36 cellular contexts compared by ENCODE assay signal in genomic region chr3:52743721-52744120, GRCh38. TPM values are rescaled to one million over a fixed set of nuclear protein-coding genes. Genes with fewer than 3 reads are reported as not detected.
"Had no signal": no experiment of that assay in that cellular context is flagged by ENCODE, and none has a peak within 500 bp of the region (broad histone marks: within the 10 kb centered on the region; RNA-seq: fewer than 3 reads in every experiment).

No MANE protein-coding gene starts in this region.

- H3K4me1 ChIP-seq: ascending aorta, breast epithelium, colonic mucosa, esophagus squamous epithelium, gastroesophageal sphincter, heart right ventricle had no signal

- H3K4me3 Mint-ChIP-seq: activated CD4-positive, alpha-beta memory T cell treated with anti-CD3 and anti-CD28 coated beads for 36 hours; activated CD8-positive, alpha-beta memory T cell treated with anti-CD3 and anti-CD28 coated beads, Interleukin-2, amount 10 ng/mL, durations not matched to agents 7 days and 5 days; activated CD8-positive, alpha-beta T cell treated with anti-CD3 and anti-CD28 coated beads, Interleukin-2, amount 10 ng/mL, durations not matched to agents 7 days and 5 days; activated naive CD4-positive, alpha-beta T cell treated with anti-CD3 and anti-CD28 coated beads, Interleukin-2, amount 10 ng/mL, durations not matched to agents 7 days and 5 days; activated naive CD8-positive, alpha-beta T cell treated with anti-CD3 and anti-CD28 coated beads, Interleukin-2, amount 10 ng/mL, durations not matched to agents 7 days and 5 days; activated T-helper 1 cell treated with anti-CD3 and anti-CD28 coated beads, Interleukin-12 subunit alpha, Interleukin-12 subunit beta, Interleukin-2, Interleukin-4 antibody, amounts not matched to agents 30 ng/mL and 10 ng/mL and 1 ng/mL, durations not matched to agents 14 hours and 24 hours and 36 hours; brain; T-cell; T-helper 1 cell treated with Interleukin-12 subunit alpha and Interleukin-12 subunit beta and Interleukin-4 antibody, amounts not matched to agents 30 μg/mL and 1 μg/mL, for 36 hours; WTC11 had no signal

- H3K27me3 Mint-ChIP-seq: activated CD4-positive, alpha-beta memory T cell treated with anti-CD3 and anti-CD28 coated beads for 36 hours; activated CD8-positive, alpha-beta memory T cell treated with anti-CD3 and anti-CD28 coated beads, Interleukin-2, amount 10 ng/mL, durations not matched to agents 7 days and 5 days; activated naive CD4-positive, alpha-beta T cell treated with anti-CD3 and anti-CD28 coated beads, Interleukin-2, amount 10 ng/mL, durations not matched to agents 7 days and 5 days; activated naive CD8-positive, alpha-beta T cell treated with anti-CD3 and anti-CD28 coated beads, Interleukin-2, amount 10 ng/mL, durations not matched to agents 7 days and 5 days; brain; T-cell had no signal

- H3K4me3 ChIP-seq: ascending aorta, breast epithelium, cardiac muscle cell, colonic mucosa, esophagus squamous epithelium, gastroesophageal sphincter, heart right ventricle had no signal

- H3K27me3 ChIP-seq: ascending aorta, breast epithelium, cardiac muscle cell, colonic mucosa, esophagus squamous epithelium, gastroesophageal sphincter, heart right ventricle had no signal

- H3K27ac ChIP-seq: ascending aorta, breast epithelium, cardiac muscle cell, colonic mucosa, epithelial cell of prostate, esophagus squamous epithelium, gastroesophageal sphincter, heart right ventricle had no signal

- DNase-seq: activated CD4-positive, alpha-beta memory T cell treated with anti-CD3 and anti-CD28 coated beads for 36 hours; activated CD4-positive, alpha-beta T cell treated with anti-CD3 and anti-CD28 coated beads for 1 hour; activated CD4-positive, alpha-beta T cell treated with anti-CD3 and anti-CD28 coated beads for 48 hours; activated CD8-positive, alpha-beta memory T cell treated with anti-CD3 and anti-CD28 coated beads, Interleukin-2, amount 10 ng/mL, durations not matched to agents 7 days and 5 days; activated CD8-positive, alpha-beta memory T cell treated with anti-CD3 and anti-CD28 coated beads, Interleukin-2, amount 50 U/mL, for 4 hours; activated CD8-positive, alpha-beta T cell treated with anti-CD3 and anti-CD28 coated beads, Interleukin-2, amount 10 ng/mL, durations not matched to agents 7 days and 5 days; activated gamma-delta T cell; activated naive CD4-positive, alpha-beta T cell; activated naive CD4-positive, alpha-beta T cell treated with anti-CD3 and anti-CD28 coated beads, Interleukin-2, amount 10 ng/mL, durations not matched to agents 7 days and 5 days; activated naive CD8-positive, alpha-beta T cell treated with anti-CD3 and anti-CD28 coated beads, Interleukin-2, amount 10 ng/mL, durations not matched to agents 7 days and 5 days; activated T-cell treated with anti-CD3 and anti-CD28 coated beads, Interleukin-2, amount 50 U/mL, for 1 hour; activated T-cell treated with anti-CD3 and anti-CD28 coated beads, Interleukin-2, amount 50 U/mL, for 48 hours; central memory CD4-positive, alpha-beta T cell; cerebellar nuclear complex; colonic mucosa; effector CD8-positive, alpha-beta T cell; esophagus squamous epithelium; foreskin melanocyte; heart right ventricle; T-cell had no signal

- H3K4me1 Mint-ChIP-seq: activated CD8-positive, alpha-beta memory T cell treated with anti-CD3 and anti-CD28 coated beads, Interleukin-2, amount 10 ng/mL, durations not matched to agents 7 days and 5 days; activated naive CD4-positive, alpha-beta T cell treated with anti-CD3 and anti-CD28 coated beads, Interleukin-2, amount 10 ng/mL, durations not matched to agents 7 days and 5 days; activated naive CD8-positive, alpha-beta T cell treated with anti-CD3 and anti-CD28 coated beads, Interleukin-2, amount 10 ng/mL, durations not matched to agents 7 days and 5 days; brain; T-cell; WTC11 had no signal

- ATAC-seq: activated CD8-positive, alpha-beta memory T cell treated with anti-CD3 and anti-CD28 coated beads, Interleukin-2, amount 10 ng/mL, durations not matched to agents 7 days and 5 days; activated CD8-positive, alpha-beta T cell treated with anti-CD3 and anti-CD28 coated beads, Interleukin-2, amount 10 ng/mL, durations not matched to agents 7 days and 5 days; activated naive CD4-positive, alpha-beta T cell treated with anti-CD3 and anti-CD28 coated beads, Interleukin-2, amount 50 U/mL, for 72 hours; gastroesophageal sphincter; heart right ventricle; T-cell; WTC11 had no signal

- H3K27ac Mint-ChIP-seq: activated CD4-positive, alpha-beta memory T cell treated with anti-CD3 and anti-CD28 coated beads for 36 hours; activated CD8-positive, alpha-beta memory T cell treated with anti-CD3 and anti-CD28 coated beads, Interleukin-2, amount 10 ng/mL, durations not matched to agents 7 days and 5 days; activated CD8-positive, alpha-beta T cell treated with anti-CD3 and anti-CD28 coated beads, Interleukin-2, amount 10 ng/mL, durations not matched to agents 7 days and 5 days; activated naive CD4-positive, alpha-beta T cell treated with anti-CD3 and anti-CD28 coated beads, Interleukin-2, amount 50 U/mL, for 72 hours; activated naive CD8-positive, alpha-beta T cell treated with anti-CD3 and anti-CD28 coated beads, Interleukin-2, amount 10 ng/mL, durations not matched to agents 7 days and 5 days; activated T-helper 1 cell treated with anti-CD3 and anti-CD28 coated beads, Interleukin-12 subunit alpha, Interleukin-12 subunit beta, Interleukin-2, Interleukin-4 antibody, amounts not matched to agents 30 ng/mL and 10 ng/mL and 1 ng/mL, durations not matched to agents 14 hours and 24 hours and 36 hours; brain; T-helper 1 cell treated with Interleukin-12 subunit alpha and Interleukin-12 subunit beta and Interleukin-4 antibody, amounts not matched to agents 30 μg/mL and 1 μg/mL, for 36 hours; WTC11 had no signal

- H3K9me3 Mint-ChIP-seq: activated CD4-positive, alpha-beta memory T cell treated with anti-CD3 and anti-CD28 coated beads for 36 hours; activated naive CD4-positive, alpha-beta T cell treated with anti-CD3 and anti-CD28 coated beads, Interleukin-2, amount 10 ng/mL, durations not matched to agents 7 days and 5 days; activated naive CD4-positive, alpha-beta T cell treated with anti-CD3 and anti-CD28 coated beads, Interleukin-2, amount 50 U/mL, for 72 hours; activated naive CD8-positive, alpha-beta T cell treated with anti-CD3 and anti-CD28 coated beads, Interleukin-2, amount 10 ng/mL, durations not matched to agents 7 days and 5 days; activated T-helper 1 cell treated with anti-CD3 and anti-CD28 coated beads, Interleukin-12 subunit alpha, Interleukin-12 subunit beta, Interleukin-2, Interleukin-4 antibody, amounts not matched to agents 30 ng/mL and 10 ng/mL and 1 ng/mL, durations not matched to agents 14 hours and 24 hours and 36 hours; brain; T-cell; T-helper 1 cell treated with Interleukin-12 subunit alpha and Interleukin-12 subunit beta and Interleukin-4 antibody, amounts not matched to agents 30 μg/mL and 1 μg/mL, for 36 hours; WTC11 had no signal

- H3K9me3 ChIP-seq: ascending aorta, breast epithelium, colonic mucosa, esophagus squamous epithelium, gastroesophageal sphincter, heart right ventricle had no signal

- H3K36me3 ChIP-seq: breast epithelium, colonic mucosa had no signal

RNA-seq across cellular contexts. Expression of gene ITIH1, which starts 33.7 kb away (rescaled TPM):
- total RNA-seq: activated CD4-positive, alpha-beta memory T cell treated with anti-CD3 and anti-CD28 coated beads for 36 hours; activated CD8-positive, alpha-beta memory T cell treated with anti-CD3 and anti-CD28 coated beads for 36 hours; activated CD8-positive, alpha-beta memory T cell treated with anti-CD3 and anti-CD28 coated beads, Interleukin-2, amount 10 ng/mL, durations not matched to agents 7 days and 5 days; activated CD8-positive, alpha-beta T cell treated with anti-CD3 and anti-CD28 coated beads, Interleukin-2, amount 10 ng/mL, durations not matched to agents 7 days and 5 days; activated naive CD4-positive, alpha-beta T cell treated with anti-CD3 and anti-CD28 coated beads, Interleukin-2, amount 50 U/mL, for 72 hours; activated naive CD8-positive, alpha-beta T cell treated with anti-CD3 and anti-CD28 coated beads, Interleukin-2, amount 10 ng/mL, durations not matched to agents 7 days and 5 days; activated T-helper 1 cell treated with anti-CD3 and anti-CD28 coated beads, Interleukin-12 subunit alpha, Interleukin-12 subunit beta, Interleukin-2, Interleukin-4 antibody, amounts not matched to agents 30 ng/mL and 10 ng/mL and 1 ng/mL, durations not matched to agents 14 hours and 24 hours and 36 hours; cardiac muscle cell; dermis microvascular lymphatic vessel endothelial cell; endothelial cell of umbilical vein; esophagus squamous epithelium; fibroblast of lung; fibroblast of villous mesenchyme; gastroesophageal sphincter; glomerular endothelial cell; heart right ventricle had no signal
- polyA plus RNA-seq: endothelial cell of umbilical vein, fibroblast of lung had no signal

RNA-seq across cellular contexts. Expression of gene ITIH3, which starts 50.9 kb away (rescaled TPM):
- total RNA-seq: activated CD4-positive, alpha-beta memory T cell treated with anti-CD3 and anti-CD28 coated beads for 36 hours; activated CD8-positive, alpha-beta memory T cell treated with anti-CD3 and anti-CD28 coated beads for 36 hours; activated CD8-positive, alpha-beta memory T cell treated with anti-CD3 and anti-CD28 coated beads, Interleukin-2, amount 10 ng/mL, durations not matched to agents 7 days and 5 days; activated CD8-positive, alpha-beta T cell treated with anti-CD3 and anti-CD28 coated beads, Interleukin-2, amount 10 ng/mL, durations not matched to agents 7 days and 5 days; activated naive CD4-positive, alpha-beta T cell treated with anti-CD3 and anti-CD28 coated beads, Interleukin-2, amount 50 U/mL, for 72 hours; activated naive CD8-positive, alpha-beta T cell treated with anti-CD3 and anti-CD28 coated beads, Interleukin-2, amount 10 ng/mL, durations not matched to agents 7 days and 5 days; activated T-helper 1 cell treated with anti-CD3 and anti-CD28 coated beads, Interleukin-12 subunit alpha, Interleukin-12 subunit beta, Interleukin-2, Interleukin-4 antibody, amounts not matched to agents 30 ng/mL and 10 ng/mL and 1 ng/mL, durations not matched to agents 14 hours and 24 hours and 36 hours; endothelial cell of umbilical vein; glomerular endothelial cell had no signal
- polyA plus RNA-seq: endothelial cell of umbilical vein had no signal
